Comparison of ENCODE assay signal across 11 cellular contexts in the genomic region with DNA sequence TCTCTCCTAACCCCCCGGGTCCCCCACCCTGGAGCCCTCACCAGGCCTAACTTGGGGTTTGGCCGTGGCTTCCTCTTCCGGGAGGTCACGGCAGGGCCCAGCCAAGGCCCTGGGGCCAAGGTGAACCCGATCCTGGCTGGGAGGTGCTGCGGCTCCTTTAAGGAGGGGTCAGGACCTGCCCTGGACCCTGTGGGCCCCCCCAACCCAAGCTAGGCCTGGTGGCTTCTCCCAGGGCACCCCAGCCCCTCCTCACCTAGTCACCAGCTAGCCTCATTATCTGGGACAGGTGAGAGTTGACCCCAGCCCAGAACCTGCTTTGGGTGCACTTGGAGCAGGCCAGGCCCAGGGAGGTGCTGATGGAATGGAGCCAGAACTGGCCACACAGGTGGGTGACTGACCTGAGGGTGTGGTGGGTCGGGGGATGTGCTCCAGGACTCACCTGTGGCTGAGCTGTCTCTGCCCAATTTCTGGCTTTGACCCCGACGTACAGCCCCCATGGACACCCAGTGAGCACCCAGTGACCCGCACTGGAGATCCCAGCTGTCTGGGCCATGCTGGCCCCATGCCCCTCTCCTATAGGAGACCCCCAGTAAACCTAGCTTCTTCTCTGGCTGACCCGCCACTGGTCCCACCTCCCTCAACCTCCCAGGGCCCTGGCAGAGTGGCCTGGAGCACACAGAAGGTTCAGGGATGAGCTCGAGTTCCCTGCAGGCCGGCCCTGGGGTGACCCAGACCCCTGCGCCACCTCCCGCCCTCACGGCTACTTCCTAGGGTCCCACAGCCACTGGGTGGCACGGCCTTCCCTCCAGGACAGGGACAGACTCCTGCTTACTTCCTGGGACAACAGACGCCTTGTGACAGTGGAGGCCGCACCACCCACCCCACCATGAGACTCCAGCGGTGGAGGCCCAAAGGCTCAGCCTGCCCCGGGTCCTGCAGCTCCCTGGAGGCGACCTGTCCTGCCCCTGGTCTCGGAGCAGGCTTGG. TPM values are rescaled to one million over a fixed set of nuclear protein-coding genes. Genes with fewer than 3 reads are reported as not detected.
A peak's percentile ranks its signal among the peaks of the same experiment; 100 is the strongest.
DNase-seq lines count a peak whose midpoint lies in the region; ATAC-seq and TF ChIP-seq lines count a peak whose summit lies in the region.
"Had no signal": no experiment of that assay in that cellular context is flagged by ENCODE, and none has a peak within 500 bp of the region (broad histone marks: within the 10 kb centered on the region; RNA-seq: fewer than 3 reads in every experiment).

No MANE protein-coding gene starts in this region.

- no peak for ATAC-seq in sciatic nerve
- ATAC-seq in HG03045 (IDR thresholded peaks at IDR 0.05; ENCODE audit: unreplicated experiment), result no peak
- ATAC-seq in GM21447 (IDR thresholded peaks at IDR 0.05; ENCODE audit: unreplicated experiment), result no peak

- H3K27ac Mint-ChIP-seq in Caco-2 (ENCODE audit: unreplicated experiment), result peak overlapping the region; percentile 63

- BruUV-seq in Caco-2 (replicated peaks; lab: Mats Ljungman, UMichigan), result no TSS peak

- WGBS in esophagus, 2 donors, result 73 to 78% methylated on average over 22 to 23 of the region's 23 CpGs

- H3K9ac ChIP-seq in SU-DHL-6 (ENCODE audit: low read length), result no peak overlapping the region

- no peaks in the 10 kb centered on the region for H3K79me2 ChIP-seq in SU-DHL-6 (ENCODE audit: insufficient read depth, low read length)

- TF ChIP-seq CTCF in Caco-2 (IDR thresholded peaks at IDR 0.05; ENCODE audit: insufficient read depth in 1 of 2, low read depth in 1 of 2, low read length in 1 of 2, severe bottlenecking in 1 of 2, unreplicated experiment in 1 of 2) (no peak), SU-DHL-6 (IDR thresholded peaks at IDR 0.05; ENCODE audit: insufficient read depth, low read length, poor library complexity, severe bottlenecking) (no peak)

- no peak for DNase-seq in Caco-2
- DNase-seq in sciatic nerve (ENCODE audit: low spot score), result peak; percentile 68
- no peak for DNase-seq in NCI-H510A treated with DMSO at 0.1 percent for 48 hours (lab: John Stamatoyannopoulos, UW)
- no peak for DNase-seq in medulla oblongata (ENCODE audit: extremely low spot score)
- DNase-seq: activated CD4-positive, alpha-beta T cell treated with anti-CD3 and anti-CD28 coated beads, Interleukin-2, amount 50 U/mL, for 4 hours; NCI-H526 treated with DMSO at 0.1 percent for 48 hours had no signal

- POLR2A ChIA-PET in Caco-2 (lab: Charles Lee), result no interaction called here

- intact Hi-C loops in Caco-2 (cut with micrococcal nuclease; ENCODE audit: unreplicated experiment) (no loop called here), sciatic nerve (cut with DNase I) (no loop called here)

- no peaks in the 10 kb centered on the region for H3K9me2 ChIP-seq in SU-DHL-6 (replicated peaks; ENCODE audit: insufficient read depth, low read length)

- no peak overlapping the region for H2AFZ ChIP-seq in SU-DHL-6 (ENCODE audit: low read depth, low read length, severe bottlenecking)

- no peak overlapping the region for H3K4me2 ChIP-seq in SU-DHL-6 (ENCODE audit: low read depth, low read length, poor library complexity, severe bottlenecking)

- no peaks in the 10 kb centered on the region for H3K9me3 Mint-ChIP-seq in Caco-2 (ENCODE audit: unreplicated experiment)

- peaks cover 19% of the 10 kb centered on the region for H3F3A ChIP-seq in SU-DHL-6 (ENCODE audit: insufficient read depth)

- H4K20me1 ChIP-seq in SU-DHL-6 (ENCODE audit: low read depth, low read length), result no peaks in the 10 kb centered on the region

- H3K27ac ChIP-seq in SU-DHL-6 (ENCODE audit: low read depth, low read length) (peak overlapping the region; percentile 59), esophagus (ENCODE audit: low read depth in 2 of 2, low read length in 1 of 2) (peak overlapping the region; percentile 75 to 100)

- no peak overlapping the region for H3K4me3 Mint-ChIP-seq in Caco-2 (ENCODE audit: unreplicated experiment)

- CTCF ChIA-PET in Caco-2 (lab: Charles Lee), result no interaction called here

- no peaks in the 10 kb centered on the region for H3K27me3 ChIP-seq in Caco-2 (replicated peaks; ENCODE audit: control insufficient read depth, insufficient read depth, low read length)
- no peaks in the 10 kb centered on the region for H3K27me3 ChIP-seq in SU-DHL-6 (ENCODE audit: low read length)
- H3K27me3 ChIP-seq in esophagus (ENCODE audit: control insufficient read depth in 1 of 2, insufficient read depth in 2 of 2, low read length in 2 of 2), result no peaks in the 10 kb centered on the region

- H3K4me3 ChIP-seq in Caco-2 (ENCODE audit: low read depth, low read length) (no peak overlapping the region), SU-DHL-6 (ENCODE audit: insufficient read depth, low read length, poor library complexity, severe bottlenecking) (no peak overlapping the region), esophagus (ENCODE audit: low read depth in 1 of 2, low read length in 2 of 2) (no peak overlapping the region)
- H3K4me3 ChIP-seq: lung had no signal

- H3K9me3 ChIP-seq in Caco-2 (no peaks in the 10 kb centered on the region), SU-DHL-6 (ENCODE audit: insufficient read depth, low read length) (no peaks in the 10 kb centered on the region), esophagus (ENCODE audit: control insufficient read depth in 2 of 2, insufficient read depth in 1 of 2, low read depth in 1 of 2, low read length in 1 of 2) (peaks cover 0 to 3% of the 10 kb centered on the region in 2 donors)

- H3K36me3 ChIP-seq in Caco-2 (ENCODE audit: control insufficient read depth, insufficient read depth, low read length) (no peaks in the 10 kb centered on the region), SU-DHL-6 (ENCODE audit: low read length) (no peaks in the 10 kb centered on the region), esophagus (ENCODE audit: control insufficient read depth in 2 of 2, insufficient read depth in 2 of 2, low read length in 1 of 2) (no peaks in the 10 kb centered on the region)

- no peaks in the 10 kb centered on the region for H3K4me1 Mint-ChIP-seq in Caco-2 (ENCODE audit: low read depth, unreplicated experiment)

- peaks cover 14% of the 10 kb centered on the region for H3K36me3 Mint-ChIP-seq in Caco-2 (ENCODE audit: insufficient read depth, unreplicated experiment)

- no peaks in the 10 kb centered on the region for H3K27me3 Mint-ChIP-seq in Caco-2 (ENCODE audit: insufficient read depth, unreplicated experiment)

- H3K4me1 ChIP-seq in Caco-2 (peaks cover 24% of the 10 kb centered on the region), esophagus (ENCODE audit: control insufficient read depth in 2 of 2, insufficient read depth in 2 of 2, low read length in 1 of 2) (peaks cover 19 to 58% of the 10 kb centered on the region in 2 donors)

RNA-seq across cellular contexts. Expression of a gene that starts 6.7 kb away (rescaled TPM):
- 136 and 162 TPM in 2 replicates for total RNA-seq in Caco-2 (2022)
- polyA plus RNA-seq in esophagus, result 100 to 1,000 TPM; 167 to 244 TPM
- 140 TPM for total RNA-seq in sciatic nerve

RNA-seq across cellular contexts. Expression of a gene that starts 38.3 kb away (rescaled TPM):
- 10.8 and 11.7 TPM in 2 replicates for total RNA-seq in Caco-2 (2022)
- polyA plus RNA-seq in esophagus, result 10 to 100 TPM; 11.0 to 12.4 TPM
- total RNA-seq in sciatic nerve, result 54.0 TPM

RNA-seq across cellular contexts. Expression of a gene that starts 38.9 kb away (rescaled TPM):
- total RNA-seq in Caco-2 (2022), result 1.1 and 1.6 TPM in 2 replicates
- 10 to 100 TPM in 1 of 2 donors, 1 to 10 TPM in 1; 6.4 to 16.0 TPM for polyA plus RNA-seq in esophagus
- total RNA-seq in sciatic nerve, result 37.8 TPM

RNA-seq across cellular contexts. Expression of a gene that starts 42.3 kb away (rescaled TPM):
- total RNA-seq in Caco-2 (2022), result 47.0 and 52.2 TPM in 2 replicates
- polyA plus RNA-seq in esophagus, result 10 to 100 TPM; 40.0 to 48.9 TPM
- total RNA-seq in sciatic nerve, result 65.7 TPM

Comparison
In these comparisons a context has a peak if more than half of its experiments do, and no peak if none do; other contexts are left out.
1. RNA of a gene that starts 38.9 kb away (total RNA-seq): 37.8 TPM in sciatic nerve (single experiment); 1.1 to 1.6 TPM in Caco-2; every median in the first group is over 10 times any median in the second.